9 cellular contexts compared by ENCODE assay signal in genomic region chr19:2288743-2289713, GRCh38. TPM values are rescaled to one million over a fixed set of nuclear protein-coding genes. Genes with fewer than 3 reads are reported as not detected.
DNase-seq lines count a peak whose midpoint lies in the region; ATAC-seq and TF ChIP-seq lines count a peak whose summit lies in the region.
"Had no signal": no experiment of that assay in that cellular context is flagged by ENCODE, and none has a peak within 500 bp of the region (broad histone marks: within the 10 kb centered on the region; RNA-seq: fewer than 3 reads in every experiment).

No MANE protein-coding gene starts in this region.

- DNase-seq in HL-60 (ENCODE audit: low read depth in 1 of 2, low spot score in 1 of 2) (peak; percentile 54 to 72), nephron progenitor cell (no peak), GM13976 (ENCODE audit: low spot score) (no peak), NCI-H82 (lab: John Stamatoyannopoulos, UW) (no peak), GM10248 (ENCODE audit: extremely low spot score) (no peak)
- DNase-seq: SHP77 treated with DMSO at 0.1 percent for 48 hours had no signal

- H4K20me1 ChIP-seq in DOHH2 (ENCODE audit: control insufficient read depth, insufficient read depth, low read depth, low read length) = no peaks in the 10 kb centered on the region

- no peaks in the 10 kb centered on the region for H3K9me2 ChIP-seq in DOHH2 (replicated peaks; ENCODE audit: control insufficient read depth, low read length)

- peaks cover 42% of the 10 kb centered on the region for H3K4me1 ChIP-seq in DOHH2 (ENCODE audit: control insufficient read depth, low read length)

- H3K27ac Mint-ChIP-seq in brain (peak overlapping the region in 1 of 5 experiments; percentile 37), nephron progenitor cell (no peak overlapping the region)

- H3K27me3 Mint-ChIP-seq in brain = peaks cover 16% of the 10 kb centered on the region
- peaks cover 99% of the 10 kb centered on the region for H3K27me3 Mint-ChIP-seq in nephron progenitor cell (ENCODE audit: low read depth, poor library complexity)

- peak overlapping the region; percentile 78 for H3K4me2 ChIP-seq in DOHH2 (ENCODE audit: low read length)

- no peaks in the 10 kb centered on the region for H3K9me3 ChIP-seq in DOHH2 (ENCODE audit: control insufficient read depth, insufficient read depth, low read length)

- POLR2A ChIA-PET in GM10248 (lab: Yijun Ruan, JAX) = interaction anchor here (0.6 to 1.6 kb wide), 6 partner anchors 8 to 29 kb away, joined by 3 to 10 read pairs (median 4); no protein-coding TSS in a partner anchor

- TF ChIP-seq CTCF in DOHH2 (IDR thresholded peaks at IDR 0.05; ENCODE audit: low read depth, low read length, poor library complexity, severe bottlenecking) (no peak), HL-60 (IDR thresholded peaks at IDR 0.05; ENCODE audit: insufficient read depth, low read length) (no peak), brain (conservative IDR thresholded peaks at IDR 0.05) (no peak), nephron progenitor cell (IDR thresholded peaks at IDR 0.05) (no peak), GM13976 (IDR thresholded peaks at IDR 0.05; ENCODE audit: borderline replicate concordance, control extremely low read depth, extremely low read depth, insufficient read depth, missing control alignments) (no peak), GM10248 (IDR thresholded peaks at IDR 0.05; ENCODE audit: control extremely low read depth, extremely low read depth, low read depth, missing control alignments) (no peak)

- no peaks in the 10 kb centered on the region for H3K27me3 ChIP-seq in DOHH2 (ENCODE audit: control insufficient read depth, low read length)
- H3K27me3 ChIP-seq in HL-60 (ENCODE audit: insufficient read depth, poor library complexity, severe bottlenecking) = no peaks in the 10 kb centered on the region

- CTCF ChIA-PET in GM10248 (lab: Yijun Ruan, JAX) = interaction anchor here (0.8 to 4.3 kb wide), 6 partner anchors 9 to 207 kb away, joined by 3 to 28 read pairs (median 4); no protein-coding TSS in a partner anchor

- H3K4me1 Mint-ChIP-seq in brain (peaks cover 3% of the 10 kb centered on the region), nephron progenitor cell (peaks cover 25% of the 10 kb centered on the region)

- H3K36me3 ChIP-seq in DOHH2 (ENCODE audit: control insufficient read depth, low read length) = peaks cover 23% of the 10 kb centered on the region

- peaks cover 0 to 17% (median 0%) of the 10 kb centered on the region in 5 experiments for H3K9me3 Mint-ChIP-seq in brain
- H3K9me3 Mint-ChIP-seq in nephron progenitor cell = no peaks in the 10 kb centered on the region

- ATAC-seq in HG02885 (IDR thresholded peaks at IDR 0.05; ENCODE audit: poor library complexity, unreplicated experiment) = no peak

- H3K4me3 ChIP-seq in DOHH2 (ENCODE audit: low read length) (peak overlapping the region; percentile 72), HL-60 (replicated peaks; ENCODE audit: insufficient read depth, low read length) (peak overlapping the region; percentile 20)

- H3K27ac ChIP-seq in DOHH2 (ENCODE audit: low read depth, low read length) = peak overlapping the region; percentile 97
- H3K27ac ChIP-seq in HL-60 (replicated peaks) = peak overlapping the region; percentile 100

- H3F3A ChIP-seq in DOHH2 (ENCODE audit: control insufficient read depth, insufficient read depth) = peaks cover 8% of the 10 kb centered on the region

- H3K79me2 ChIP-seq in DOHH2 (ENCODE audit: control insufficient read depth, low read length) = peaks cover 43% of the 10 kb centered on the region

- H3K4me3 Mint-ChIP-seq in brain (peak overlapping the region; percentile 34 to 74 (median 46)), nephron progenitor cell (peak overlapping the region; percentile 66)

- peaks cover 7% of the 10 kb centered on the region for H3K36me3 Mint-ChIP-seq in brain
- H3K36me3 Mint-ChIP-seq in nephron progenitor cell (ENCODE audit: low read depth) = peaks cover 4% of the 10 kb centered on the region

- in situ Hi-C loops in GM13976 (cut with MboI; ENCODE audit: low sequenced_read_pairs, unreplicated experiment) = no loop called here

RNA-seq across cellular contexts. Expression of gene PEAK3, which starts 7.1 kb away (rescaled TPM):
- not detected for polyA plus RNA-seq in brain (ENCODE audit: insufficient read depth, low read depth, low replicate concordance)

RNA-seq across cellular contexts. Expression of gene LINGO3, which starts 18.9 kb away (rescaled TPM):
- polyA plus RNA-seq in brain (ENCODE audit: insufficient read depth, low read depth, low replicate concordance) = 3.2 TPM

RNA-seq across cellular contexts. Expression of gene JSRP1, which starts 32.8 kb away (rescaled TPM):
- polyA plus RNA-seq in brain (ENCODE audit: insufficient read depth, low read depth, low replicate concordance) = 5.7 TPM

RNA-seq across cellular contexts. Expression of gene LSM7, which starts 39.4 kb away (rescaled TPM):
- 292 TPM for polyA plus RNA-seq in brain (ENCODE audit: insufficient read depth, low read depth, low replicate concordance)

RNA-seq across cellular contexts. Expression of gene SPPL2B, which starts 39.5 kb away (rescaled TPM):
- polyA plus RNA-seq in brain (ENCODE audit: insufficient read depth, low read depth, low replicate concordance) = 66.7 TPM

Comparison
In these comparisons a context has a peak if more than half of its experiments do, and no peak if none do; other contexts are left out.
1. DNase-seq: peak in HL-60 (2 of 2); none in nephron progenitor cell (single experiment), GM13976 (single experiment), NCI-H82 (single experiment) and GM10248 (single experiment).